Comparison of ENCODE assay signal across 16 cellular contexts in genomic region chr15:100123611-100124010, GRCh38.
DNase-seq lines count a peak whose midpoint lies in the region; ATAC-seq and TF ChIP-seq lines count a peak whose summit lies in the region.
"Had no signal": no experiment of that assay in that cellular context is flagged by ENCODE, and none has a peak within 500 bp of the region (broad histone marks: within the 10 kb centered on the region; RNA-seq: fewer than 3 reads in every experiment).

No MANE protein-coding gene starts in this region.

- TF ChIP-seq CTCF in RWPE2 (IDR thresholded peaks at IDR 0.05; ENCODE audit: poor library complexity, severe bottlenecking) (no peak), foreskin keratinocyte (conservative IDR thresholded peaks at IDR 0.05) (no peak), upper lobe of right lung (IDR thresholded peaks at IDR 0.05) (no peak)

- H3K27ac ChIP-seq in RWPE2 (ENCODE audit: poor library complexity, severe bottlenecking) (no peak overlapping the region), foreskin keratinocyte (no peak overlapping the region), upper lobe of right lung (no peak overlapping the region)
- H3K27ac ChIP-seq: GM23248 had no signal

- no peaks in the 10 kb centered on the region for H3K4me1 ChIP-seq in RWPE2 (ENCODE audit: insufficient read depth, poor library complexity, severe bottlenecking)
- no peaks in the 10 kb centered on the region for H3K4me1 ChIP-seq in foreskin keratinocyte
- peaks cover 3% of the 10 kb centered on the region for H3K4me1 ChIP-seq in upper lobe of right lung

- peak; percentile 72 for ATAC-seq in RWPE2 (ENCODE audit: low read depth)
- ATAC-seq in foreskin keratinocyte = peak; percentile 16
- ATAC-seq in upper lobe of right lung = no peak
- no peak for ATAC-seq in GM21528 (IDR thresholded peaks at IDR 0.05; ENCODE audit: low FRiP score, unreplicated experiment)
- ATAC-seq: GM12878 had no signal

- intact Hi-C loops in upper lobe of right lung (cut with DNase I) = no loop called here

- H3K27me3 ChIP-seq in RWPE2 (ENCODE audit: insufficient read depth, poor library complexity, severe bottlenecking) (no peaks in the 10 kb centered on the region), foreskin keratinocyte (no peaks in the 10 kb centered on the region), upper lobe of right lung (no peaks in the 10 kb centered on the region)

- H3K36me3 ChIP-seq in RWPE2 (ENCODE audit: low read depth) (no peaks in the 10 kb centered on the region), upper lobe of right lung (no peaks in the 10 kb centered on the region)

- no peak overlapping the region for H3K4me3 ChIP-seq in RWPE2 (ENCODE audit: severe bottlenecking)
- H3K4me3 ChIP-seq in upper lobe of right lung = no peak overlapping the region
- H3K4me3 ChIP-seq: GM12878, GM23248 had no signal

- DNase-seq in activated effector memory CD4-positive, alpha-beta T cell treated with anti-CD3 and anti-CD28 coated beads, Interleukin-2, amount 50 U/mL, for 16 hours = peak; percentile 10
- DNase-seq in activated effector memory CD4-positive, alpha-beta T cell treated with Interleukin-2 at 50 U/mL for 16 hours = no peak
- DNase-seq in RWPE2 (ENCODE audit: low spot score) (no peak), foreskin keratinocyte (peak in 1 of 2 donors; percentile 10), upper lobe of right lung (peak; percentile 48), retina (no peak), HPDE6-E6E7 (ENCODE audit: extremely low spot score) (no peak)
- DNase-seq: 8988T, C1 segment of cervical spinal cord, GM23248, NCI-H1105 treated with DMSO at 0.1 percent for 48 hours, NCI-H1930, NCI-H2171, NCI-H524 had no signal

- H3K9me3 ChIP-seq in RWPE2 (ENCODE audit: severe bottlenecking) (peaks cover 7% of the 10 kb centered on the region), upper lobe of right lung (peaks cover 10% of the 10 kb centered on the region)

Comparison
In these comparisons a context has a peak if more than half of its experiments do, and no peak if none do; other contexts are left out.
1. DNase-seq: peak in activated effector memory CD4-positive, alpha-beta T cell treated with anti-CD3 and anti-CD28 coated beads, Interleukin-2, amount 50 U/mL, for 16 hours (single experiment) and upper lobe of right lung (single experiment); none in activated effector memory CD4-positive, alpha-beta T cell treated with Interleukin-2 at 50 U/mL for 16 hours (single experiment), RWPE2 (single experiment), retina (single experiment) and HPDE6-E6E7 (single experiment).
2. ATAC-seq: peak in RWPE2 (single experiment) and foreskin keratinocyte (single experiment); none in upper lobe of right lung (single experiment) and GM21528 (single experiment).